8 cellular contexts compared by ENCODE assay signal in genomic region chr3:109685084-109686079, GRCh38.
DNase-seq lines count a peak whose midpoint lies in the region; ATAC-seq and TF ChIP-seq lines count a peak whose summit lies in the region.

No MANE protein-coding gene starts in this region.

- CTCF ChIA-PET in RWPE1 (lab: Yijun Ruan, JAX): no interaction called here
- CTCF ChIA-PET in activated CD4-positive, alpha-beta T cell treated with anti-CD3 and anti-CD28 coated beads, Interleukin-2, amount 10 ng/mL, durations not matched to agents 7 days and 5 days (lab: Charles Lee): interaction anchor here (0.6 kb wide), 1 partner anchor 213 kb away, joined by 3 read pairs; no protein-coding TSS in a partner anchor

- H3K27ac ChIP-seq in RWPE1: peak overlapping the region; percentile 91

- no peaks in the 10 kb centered on the region for H3K36me3 Mint-ChIP-seq in activated CD4-positive, alpha-beta T cell treated with anti-CD3 and anti-CD28 coated beads, Interleukin-2, amount 10 ng/mL, durations not matched to agents 7 days and 5 days (ENCODE audit: low read depth)

- POLR2A ChIA-PET in RWPE1 (lab: Yijun Ruan, JAX; ENCODE audit: low non-redundant PET): no interaction called here
- POLR2A ChIA-PET in activated CD4-positive, alpha-beta T cell treated with anti-CD3 and anti-CD28 coated beads, Interleukin-2, amount 10 ng/mL, durations not matched to agents 7 days and 5 days (lab: Charles Lee): no interaction called here

- no peak for ATAC-seq in HG02759 (IDR thresholded peaks at IDR 0.05; ENCODE audit: unreplicated experiment)
- ATAC-seq in HG03095 (IDR thresholded peaks at IDR 0.05; ENCODE audit: unreplicated experiment): no peak

- no peaks in the 10 kb centered on the region for H3K27me3 Mint-ChIP-seq in activated CD4-positive, alpha-beta T cell treated with anti-CD3 and anti-CD28 coated beads, Interleukin-2, amount 10 ng/mL, durations not matched to agents 7 days and 5 days

- no peak overlapping the region for H3K4me3 ChIP-seq in foreskin fibroblast (ENCODE audit: low read depth in 1 of 2, low read length in 2 of 2)

- no peaks in the 10 kb centered on the region for H3K4me1 Mint-ChIP-seq in activated CD4-positive, alpha-beta T cell treated with anti-CD3 and anti-CD28 coated beads, Interleukin-2, amount 10 ng/mL, durations not matched to agents 7 days and 5 days

- TF ChIP-seq CTCF in RWPE1 (conservative IDR thresholded peaks at IDR 0.05; ENCODE audit: low read depth) (no peak), foreskin fibroblast (IDR thresholded peaks at IDR 0.05; ENCODE audit: low read depth, low read length) (no peak)

- H3K9me3 Mint-ChIP-seq in activated CD4-positive, alpha-beta T cell treated with anti-CD3 and anti-CD28 coated beads, Interleukin-2, amount 10 ng/mL, durations not matched to agents 7 days and 5 days: peaks cover 2% of the 10 kb centered on the region

- H3K4me3 Mint-ChIP-seq in activated CD4-positive, alpha-beta T cell treated with anti-CD3 and anti-CD28 coated beads, Interleukin-2, amount 10 ng/mL, durations not matched to agents 7 days and 5 days: no peak overlapping the region

- DNase-seq in EH (ENCODE audit: low read depth): peak; percentile 99
- DNase-seq in RWPE1 (ENCODE audit: low spot score): peak; percentile 85
- DNase-seq in foreskin fibroblast: peak; percentile 95 to 96
- peak; percentile 90 for DNase-seq in pulmonary artery endothelial cell (ENCODE audit: low read depth, low spot score)
- DNase-seq in NCI-H524 treated with DMSO at 0.1 percent for 48 hours (lab: John Stamatoyannopoulos, UW): no peak
- no peak for DNase-seq in activated CD4-positive, alpha-beta T cell treated with anti-CD3 and anti-CD28 coated beads, Interleukin-2, amount 10 ng/mL, durations not matched to agents 7 days and 5 days

- no peak overlapping the region for H3K27ac Mint-ChIP-seq in activated CD4-positive, alpha-beta T cell treated with anti-CD3 and anti-CD28 coated beads, Interleukin-2, amount 10 ng/mL, durations not matched to agents 7 days and 5 days

Comparison
In these comparisons a context has a peak if more than half of its experiments do, and no peak if none do; other contexts are left out.
1. DNase-seq: peak in EH (single experiment), RWPE1 (single experiment), foreskin fibroblast (2 of 2) and pulmonary artery endothelial cell (single experiment); none in NCI-H524 treated with DMSO at 0.1 percent for 48 hours (single experiment) and activated CD4-positive, alpha-beta T cell treated with anti-CD3 and anti-CD28 coated beads, Interleukin-2, amount 10 ng/mL, durations not matched to agents 7 days and 5 days (single experiment).